8 cellular contexts compared by ENCODE assay signal in the genomic region with DNA sequence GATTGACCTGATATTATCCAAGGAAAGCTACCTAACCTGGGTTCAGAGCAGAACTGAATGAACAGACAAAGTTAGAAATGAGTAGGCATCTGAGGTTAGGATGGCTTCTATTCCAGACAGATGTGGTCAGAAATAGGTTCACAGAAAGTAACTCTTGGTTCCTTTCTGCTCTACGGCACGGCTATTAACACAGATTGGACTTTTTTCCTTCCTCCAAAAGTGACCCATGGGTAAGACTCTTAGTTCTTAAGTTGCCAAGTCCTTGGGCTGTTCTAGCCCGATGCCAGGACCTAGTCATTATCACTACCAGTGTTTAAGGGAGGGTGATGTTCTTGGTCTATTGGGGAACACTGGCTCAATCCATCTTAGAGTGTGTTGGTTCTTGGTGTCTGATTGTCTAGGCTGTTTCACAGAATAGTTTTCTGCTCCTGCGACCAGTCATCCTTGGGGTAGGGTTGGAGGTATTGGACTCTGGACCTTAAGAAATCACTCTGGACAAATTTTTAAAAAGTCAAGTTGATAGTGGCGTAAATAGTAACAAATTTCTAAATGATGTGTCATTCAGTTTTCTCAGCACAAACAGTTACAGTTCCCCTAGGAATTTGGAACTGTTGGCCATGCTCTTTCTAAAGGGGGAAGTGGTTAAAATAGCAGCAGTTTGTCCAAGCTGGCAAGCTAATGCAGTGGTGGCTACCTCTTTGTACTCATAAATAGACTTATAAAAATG.
DNase-seq lines count a peak whose midpoint lies in the region; ATAC-seq lines count a peak whose summit lies in the region.

No MANE protein-coding gene starts in this region.

- ATAC-seq in GM19023 (IDR thresholded peaks at IDR 0.05; ENCODE audit: unreplicated experiment) (peak; percentile 57), HG03442 (IDR thresholded peaks at IDR 0.05; ENCODE audit: unreplicated experiment) (peak; percentile 76), GM21423 (IDR thresholded peaks at IDR 0.05; ENCODE audit: unreplicated experiment) (no peak)
- peak; percentile 72 for ATAC-seq in stimulated activated naive CD8-positive, alpha-beta T cell treated with anti-CD3 and anti-CD28 coated beads, Interleukin-15, amount 100 ng/mL, for 72 hours

- H3K27ac Mint-ChIP-seq in dendritic cell treated with granulocyte-macrophage colony-stimulating factor and Interleukin-4, amounts not matched to agents 40 ng/mL and 50 ng/mL, for 4 days = peak overlapping the region; percentile 82
- H3K27ac Mint-ChIP-seq in stimulated activated naive CD8-positive, alpha-beta T cell treated with anti-CD3 and anti-CD28 coated beads, Interleukin-15, amount 100 ng/mL, for 72 hours = no peak overlapping the region

- peaks cover 50% of the 10 kb centered on the region for H3K4me1 Mint-ChIP-seq in dendritic cell treated with granulocyte-macrophage colony-stimulating factor and Interleukin-4, amounts not matched to agents 40 ng/mL and 50 ng/mL, for 4 days (ENCODE audit: low read depth)
- H3K4me1 Mint-ChIP-seq in stimulated activated naive CD8-positive, alpha-beta T cell treated with anti-CD3 and anti-CD28 coated beads, Interleukin-15, amount 100 ng/mL, for 72 hours = peaks cover 27% of the 10 kb centered on the region

- DNase-seq in stimulated activated naive CD8-positive, alpha-beta T cell treated with anti-CD3 and anti-CD28 coated beads, Interleukin-15, amount 100 ng/mL, for 72 hours = no peak
- DNase-seq in DMS 273 treated with DMSO at 0.1 percent for 48 hours (lab: John Stamatoyannopoulos, UW) (no peak), DMS79 treated with DMSO at 0.1 percent for 48 hours (lab: John Stamatoyannopoulos, UW) (no peak), NCI-H1417 (lab: John Stamatoyannopoulos, UW) (no peak)

- intact Hi-C loops in dendritic cell treated with granulocyte-macrophage colony-stimulating factor and Interleukin-4, amounts not matched to agents 40 ng/mL and 50 ng/mL, for 4 days (cut with micrococcal nuclease) = loop anchor here (10.0 kb wide), 1 partner anchor 68 kb away; no protein-coding TSS in a partner anchor

- H3K36me3 Mint-ChIP-seq in dendritic cell treated with granulocyte-macrophage colony-stimulating factor and Interleukin-4, amounts not matched to agents 40 ng/mL and 50 ng/mL, for 4 days (ENCODE audit: low read depth) = no peaks in the 10 kb centered on the region

- no peak overlapping the region for H3K4me3 Mint-ChIP-seq in dendritic cell treated with granulocyte-macrophage colony-stimulating factor and Interleukin-4, amounts not matched to agents 40 ng/mL and 50 ng/mL, for 4 days
- no peak overlapping the region for H3K4me3 Mint-ChIP-seq in stimulated activated naive CD8-positive, alpha-beta T cell treated with anti-CD3 and anti-CD28 coated beads, Interleukin-15, amount 100 ng/mL, for 72 hours

- no peaks in the 10 kb centered on the region for H3K9me3 Mint-ChIP-seq in dendritic cell treated with granulocyte-macrophage colony-stimulating factor and Interleukin-4, amounts not matched to agents 40 ng/mL and 50 ng/mL, for 4 days
- H3K9me3 Mint-ChIP-seq in stimulated activated naive CD8-positive, alpha-beta T cell treated with anti-CD3 and anti-CD28 coated beads, Interleukin-15, amount 100 ng/mL, for 72 hours = no peaks in the 10 kb centered on the region

- H3K27me3 Mint-ChIP-seq in dendritic cell treated with granulocyte-macrophage colony-stimulating factor and Interleukin-4, amounts not matched to agents 40 ng/mL and 50 ng/mL, for 4 days = peaks cover 6% of the 10 kb centered on the region
- peaks cover 10% of the 10 kb centered on the region for H3K27me3 Mint-ChIP-seq in stimulated activated naive CD8-positive, alpha-beta T cell treated with anti-CD3 and anti-CD28 coated beads, Interleukin-15, amount 100 ng/mL, for 72 hours
